ENCODE assay signal across 18 cellular contexts in the genomic region with DNA sequence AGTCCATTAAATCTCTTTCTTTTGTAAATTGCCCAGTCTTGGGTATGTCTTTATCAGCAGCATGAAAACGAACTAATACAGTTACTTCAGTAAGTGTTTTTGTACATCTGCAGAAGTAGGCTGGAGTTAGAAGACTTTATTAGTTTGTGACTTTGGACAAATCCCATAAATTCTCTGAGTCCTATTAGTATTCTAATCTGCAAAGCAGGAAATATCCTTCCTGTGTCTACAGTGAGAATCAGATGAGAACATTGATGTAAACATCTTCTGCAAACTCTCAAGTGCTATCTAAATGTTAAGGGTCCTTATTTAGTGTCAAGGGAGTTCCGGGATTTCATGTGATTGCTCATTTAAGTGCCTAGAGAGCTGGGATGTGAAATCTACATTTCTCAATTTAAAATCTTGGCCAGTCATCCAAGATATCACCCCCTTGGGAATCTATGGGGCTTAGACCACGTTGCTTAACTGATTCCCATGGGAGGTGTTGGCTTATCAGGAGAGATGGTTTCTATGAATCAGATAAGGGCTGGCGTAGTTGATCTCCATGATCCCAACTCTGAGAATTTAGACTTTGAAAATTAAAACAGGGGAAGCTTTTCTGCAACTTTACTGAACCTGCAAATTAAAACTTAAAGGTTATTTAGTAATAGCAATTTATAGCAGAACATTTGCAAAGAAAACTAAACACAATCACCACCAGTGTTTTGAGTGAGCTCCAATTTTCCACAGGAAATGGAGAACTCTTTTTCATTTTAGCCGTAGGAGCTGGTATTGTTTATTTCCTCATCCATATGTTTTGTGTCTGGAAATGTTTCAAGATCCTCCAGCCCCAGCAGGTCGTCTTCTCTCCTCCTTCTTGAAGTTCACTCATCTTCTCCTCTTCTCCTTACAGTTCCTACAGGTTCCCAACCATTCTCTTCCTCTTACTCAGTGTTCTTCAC.
DNase-seq lines count a peak whose midpoint lies in the region; TF ChIP-seq lines count a peak whose summit lies in the region.
"Had no signal": no experiment of that assay in that cellular context is flagged by ENCODE, and none has a peak within 500 bp of the region (broad histone marks: within the 10 kb centered on the region; RNA-seq: fewer than 3 reads in every experiment).

No MANE protein-coding gene starts in this region.

- H3F3A ChIP-seq in smooth muscle cell (ENCODE audit: low read depth): no peaks in the 10 kb centered on the region

- H3K4me3 Mint-ChIP-seq in chondrocyte (ENCODE audit: unreplicated experiment): no peak overlapping the region
- H3K4me3 Mint-ChIP-seq: CD8-positive, alpha-beta memory T cell; HFFc6 had no signal

- peaks cover 15% of the 10 kb centered on the region for H3K4me1 Mint-ChIP-seq in chondrocyte (ENCODE audit: low read depth)
- H3K4me1 Mint-ChIP-seq: CD8-positive, alpha-beta memory T cell had no signal

- H3K9me3 ChIP-seq in smooth muscle cell (replicated peaks; ENCODE audit: low read depth): no peaks in the 10 kb centered on the region
- H3K9me3 ChIP-seq: BLaER1, Peyer's patch, SJCRH30 had no signal

- peak overlapping the region; percentile 50 for H2AFZ ChIP-seq in smooth muscle cell (ENCODE audit: low read depth)

- no peaks in the 10 kb centered on the region for H3K36me3 ChIP-seq in smooth muscle cell (ENCODE audit: low read depth)
- H3K36me3 ChIP-seq: BLaER1, Peyer's patch, SJCRH30 had no signal

- H3K9ac ChIP-seq in smooth muscle cell (ENCODE audit: low read depth): no peak overlapping the region
- H3K9ac ChIP-seq: BLaER1 had no signal

- H3K27ac Mint-ChIP-seq in chondrocyte (ENCODE audit: unreplicated experiment): peak overlapping the region; percentile 1
- H3K27ac Mint-ChIP-seq: HFFc6 had no signal

- H3K79me2 ChIP-seq in smooth muscle cell (ENCODE audit: low read depth): no peaks in the 10 kb centered on the region

- DNase-seq in DMS 273 (lab: John Stamatoyannopoulos, UW; ENCODE audit: unreplicated experiment): peak; percentile 3
- DNase-seq in DMS 273 treated with DMSO at 0.1 percent for 48 hours (lab: John Stamatoyannopoulos, UW): no peak
- no peak for DNase-seq in chondrocyte (ENCODE audit: low spot score)
- DNase-seq in fibroblast of villous mesenchyme (ENCODE audit: low read depth): peak; percentile 58
- DNase-seq in smooth muscle cell (lab: John Stamatoyannopoulos, UW; ENCODE audit: unreplicated experiment): no peak
- no peak for DNase-seq in RPMI8226
- DNase-seq in activated naive CD4-positive, alpha-beta T cell treated with Interleukin-2 at 50 U/mL for 16 hours: no peak
- no peak for DNase-seq in NCI-H146 (lab: John Stamatoyannopoulos, UW)
- DNase-seq: CD8-positive, alpha-beta memory T cell; HFFc6; NCI-H1048; NCI-H2107; NCI-H748 treated with DMSO at 0.1 percent for 48 hours; Peyer's patch; SJCRH30 had no signal

- peaks cover 4% of the 10 kb centered on the region for H3K9me3 Mint-ChIP-seq in chondrocyte (ENCODE audit: low read depth)
- H3K9me3 Mint-ChIP-seq: HFFc6 had no signal

- H3K27me3 ChIP-seq in smooth muscle cell (ENCODE audit: low read depth): no peaks in the 10 kb centered on the region
- H3K27me3 ChIP-seq: BLaER1, Peyer's patch, SJCRH30 had no signal

- H4K20me1 ChIP-seq in smooth muscle cell (ENCODE audit: low read depth): no peaks in the 10 kb centered on the region
- H4K20me1 ChIP-seq: BLaER1 had no signal

- H3K4me2 ChIP-seq in smooth muscle cell: no peak overlapping the region
- H3K4me2 ChIP-seq: BLaER1 had no signal

- no peaks in the 10 kb centered on the region for H3K27me3 Mint-ChIP-seq in chondrocyte (ENCODE audit: low read depth)
- H3K27me3 Mint-ChIP-seq: CD8-positive, alpha-beta memory T cell had no signal

- TF ChIP-seq CTCF in chondrocyte (IDR thresholded peaks at IDR 0.05): no peak
- no peak for TF ChIP-seq CTCF in fibroblast of villous mesenchyme (IDR thresholded peaks at IDR 0.05; ENCODE audit: insufficient read depth, low read depth, low read length)
- TF ChIP-seq CTCF in smooth muscle cell (IDR thresholded peaks at IDR 0.05; ENCODE audit: borderline replicate concordance, insufficient read depth, poor library complexity, severe bottlenecking): no peak

- H3K36me3 Mint-ChIP-seq in chondrocyte (ENCODE audit: low read depth): no peaks in the 10 kb centered on the region
- H3K36me3 Mint-ChIP-seq: CD8-positive, alpha-beta memory T cell had no signal

- no peak overlapping the region for H3K27ac ChIP-seq in smooth muscle cell (ENCODE audit: low read depth)
- H3K27ac ChIP-seq: 22Rv1, BLaER1, HL-60, Peyer's patch, SJCRH30 had no signal

- WGBS in smooth muscle cell (ENCODE audit: low lambda C conversion rate): 42% methylated on average over 6 of the region's 6 CpGs

- no peaks in the 10 kb centered on the region for H3K4me1 ChIP-seq in smooth muscle cell (ENCODE audit: low read depth)
- H3K4me1 ChIP-seq: BLaER1, Peyer's patch, SJCRH30 had no signal

- H3K4me3 ChIP-seq in fibroblast of villous mesenchyme (ENCODE audit: low read depth, low read length) (no peak overlapping the region), smooth muscle cell (no peak overlapping the region)
- H3K4me3 ChIP-seq: BLaER1, Peyer's patch, SJCRH30 had no signal

Comparison
In these comparisons a context has a peak if more than half of its experiments do, and no peak if none do; other contexts are left out.
1. DNase-seq: peak in DMS 273 (single experiment) and fibroblast of villous mesenchyme (single experiment); none in DMS 273 treated with DMSO at 0.1 percent for 48 hours (single experiment), chondrocyte (single experiment), smooth muscle cell (single experiment), RPMI8226 (single experiment), activated naive CD4-positive, alpha-beta T cell treated with Interleukin-2 at 50 U/mL for 16 hours (single experiment) and NCI-H146 (single experiment).